In the genomic region with DNA sequence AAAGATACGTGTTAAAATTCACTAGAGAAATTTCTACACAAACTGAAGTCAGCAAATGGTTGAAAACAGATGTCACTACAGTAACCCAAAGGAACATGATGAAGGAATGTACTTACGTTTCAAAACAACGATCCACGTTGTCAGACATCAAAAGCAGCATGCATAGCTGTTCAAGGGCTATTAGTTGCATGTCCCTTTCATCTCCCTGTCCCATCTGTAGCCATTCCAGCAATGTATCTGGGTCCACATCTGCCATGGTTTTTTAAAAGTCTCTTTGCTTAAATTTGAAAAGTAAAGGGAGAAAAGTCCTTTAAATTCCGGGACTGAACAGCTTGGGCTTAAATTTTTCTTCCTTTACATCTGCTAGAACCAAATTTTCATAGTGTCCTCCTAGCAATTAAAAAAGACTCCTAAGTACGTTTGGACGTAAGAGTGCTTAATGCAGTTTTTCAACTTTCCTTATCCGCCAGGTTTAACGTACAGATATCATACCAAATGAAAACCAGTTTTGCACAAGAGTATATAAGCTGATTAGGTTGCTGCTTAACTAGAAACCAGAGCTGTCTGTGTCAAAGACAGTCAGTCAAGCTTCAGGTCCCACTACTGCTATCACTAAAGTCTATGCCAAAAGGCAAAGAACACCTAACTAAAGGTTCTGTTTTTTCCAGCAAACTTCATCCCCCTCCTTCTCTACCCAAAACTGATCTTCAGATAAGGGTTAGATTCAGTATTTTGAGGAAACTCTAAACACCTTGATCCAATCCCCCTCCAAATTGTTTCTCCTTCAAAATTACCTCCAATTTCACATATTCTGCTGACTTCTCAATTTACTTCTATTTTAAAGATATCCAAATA, we compare ENCODE assay signal across 8 cellular contexts. TPM values are rescaled to one million over a fixed set of nuclear protein-coding genes. Genes with fewer than 3 reads are reported as not detected.
A peak's percentile ranks its signal among the peaks of the same experiment; 100 is the strongest.
DNase-seq lines count a peak whose midpoint lies in the region; TF ChIP-seq lines count a peak whose summit lies in the region.

No MANE protein-coding gene starts in this region.

- H3K27me3 ChIP-seq in BE2C, result no peaks in the 10 kb centered on the region
- no peaks in the 10 kb centered on the region for H3K27me3 ChIP-seq in H9 (ENCODE audit: insufficient read depth, low read length)
- H3K27me3 ChIP-seq in neural cell (ENCODE audit: insufficient read depth, low read depth, low read length), result no peaks in the 10 kb centered on the region

- H4K5ac ChIP-seq in H9 (ENCODE audit: insufficient read length, low read depth, low read length), result no peak overlapping the region

- H3K9me3 ChIP-seq in BE2C (no peaks in the 10 kb centered on the region), H9 (ENCODE audit: control insufficient read depth, low read depth, low read length) (no peaks in the 10 kb centered on the region), SK-N-MC (ENCODE audit: low read depth, low read length) (no peaks in the 10 kb centered on the region), neural cell (ENCODE audit: low read length) (no peaks in the 10 kb centered on the region)

- H3K23me2 ChIP-seq in H9 (ENCODE audit: insufficient read length, low read depth, low read length, poor library complexity, severe bottlenecking), result peaks cover 13% of the 10 kb centered on the region

- H3K36me3 ChIP-seq in BE2C (peaks cover 27% of the 10 kb centered on the region), SK-N-MC (ENCODE audit: insufficient read depth, low read length) (peaks cover 30% of the 10 kb centered on the region), neural cell (ENCODE audit: insufficient read depth, low read length) (no peaks in the 10 kb centered on the region)

- peaks cover 18 to 35% (median 31%) of the 10 kb centered on the region in 3 experiments; a peak in 6 of 7 replicates for H3K36me3 Mint-ChIP-seq in H9 (ENCODE audit: insufficient read depth in 1 of 3, low read depth in 3 of 3)

- H3K4ac ChIP-seq in H9 (ENCODE audit: low read depth, low read length), result no peak overlapping the region

- H4K20me1 ChIP-seq in H9 (ENCODE audit: control insufficient read depth, insufficient read depth, insufficient read length) (no peaks in the 10 kb centered on the region), neural cell (ENCODE audit: insufficient read depth) (no peaks in the 10 kb centered on the region)

- H3K9ac ChIP-seq in H9 (ENCODE audit: extremely low read depth, insufficient read length, low read length) (peak overlapping the region; percentile 61), SK-N-MC (ENCODE audit: insufficient read length) (peak overlapping the region; percentile 97), neural cell (ENCODE audit: low read length) (peak overlapping the region; percentile 97)

- no peak overlapping the region for H2BK15ac ChIP-seq in H9 (ENCODE audit: low read depth, low read length)

- H3K27ac ChIP-seq in H9 (ENCODE audit: insufficient read length, low read depth, low read length), result no peak overlapping the region
- peak overlapping the region; percentile 39 for H3K27ac ChIP-seq in SK-N-MC
- H3K27ac ChIP-seq in neural cell (ENCODE audit: low read length), result peak overlapping the region; percentile 94

- no peaks in the 10 kb centered on the region for H3K9me2 ChIP-seq in neural cell (ENCODE audit: insufficient read depth, low read length)

- H3K23ac ChIP-seq in H9 (ENCODE audit: insufficient read length, low read depth, low read length), result no peak overlapping the region

- in situ Hi-C loops in GM13976 (cut with MboI; ENCODE audit: low sequenced_read_pairs, unreplicated experiment), result no loop called here

- peak overlapping the region; percentile 88 for H3K4me2 ChIP-seq in H9 (ENCODE audit: insufficient read depth, insufficient read length, low read length)
- H3K4me2 ChIP-seq in neural cell (ENCODE audit: low read length), result peak overlapping the region; percentile 89

- H3F3A ChIP-seq in neural cell (ENCODE audit: insufficient read depth, low read length, poor library complexity, severe bottlenecking), result no peaks in the 10 kb centered on the region

- no peak overlapping the region for H3K18ac ChIP-seq in H9 (ENCODE audit: insufficient read length, low read depth, low read length)

- no peak overlapping the region for H2BK5ac ChIP-seq in H9 (ENCODE audit: insufficient read length, low read length)

- H2AFZ ChIP-seq in H9 (ENCODE audit: low read length) (no peak overlapping the region), neural cell (ENCODE audit: low read depth, low read length) (no peak overlapping the region)

- H3K27ac Mint-ChIP-seq in H9, result no peak overlapping the region; a peak in 1 of 7 replicates

- no peak overlapping the region for H2AK5ac ChIP-seq in H9 (ENCODE audit: insufficient read length, low read length)

- no peak for TF ChIP-seq RAD21 in neural cell (conservative IDR thresholded peaks at IDR 0.05)

- WGBS in H9 (ENCODE audit: extremely low coverage, insufficient read length, low lambda C conversion rate), result no CpG with 5 or more reads among the region's 9 CpGs

- DNase-seq in BE2C (no peak), H9 (no peak), SK-N-MC (ENCODE audit: low read depth, low spot score) (no peak), epithelial cell of esophagus (ENCODE audit: low read depth) (peak; percentile 51), SKM-1 (lab: John Stamatoyannopoulos, UW; ENCODE audit: unreplicated experiment) (no peak), NCI-H2196 treated with DMSO at 0.1 percent for 48 hours (lab: John Stamatoyannopoulos, UW; ENCODE audit: unreplicated experiment) (no peak), GM13976 (ENCODE audit: low spot score) (no peak)

- H3K4me3 ChIP-seq in BE2C (ENCODE audit: low read depth, low read length) (peak overlapping the region; percentile 82), SK-N-MC (peak overlapping the region; percentile 97), epithelial cell of esophagus (ENCODE audit: low read length) (peak overlapping the region; percentile 59), neural cell (ENCODE audit: low read length) (peak overlapping the region; percentile 96)

- H3K9me3 Mint-ChIP-seq in H9, result peaks cover 0 to 3% of the 10 kb centered on the region in 2 experiments; a peak in 2 of 5 replicates

- no peak overlapping the region for H4K91ac ChIP-seq in H9 (ENCODE audit: insufficient read length, low read depth, low read length)

- no peak overlapping the region for H4K8ac ChIP-seq in H9 (replicated peaks; ENCODE audit: insufficient read length, low read depth, low read length)

- no peak for TF ChIP-seq CTCF in BE2C (IDR thresholded peaks at IDR 0.05; ENCODE audit: low read depth, low read length)
- TF ChIP-seq CTCF in H9 (conservative IDR thresholded peaks at IDR 0.05), result no peak
- TF ChIP-seq CTCF in epithelial cell of esophagus (IDR thresholded peaks at IDR 0.05; ENCODE audit: insufficient read depth, low read depth, low read length, missing control alignments), result no peak
- TF ChIP-seq CTCF in neural cell (IDR thresholded peaks at IDR 0.05; ENCODE audit: poor library complexity, severe bottlenecking), result no peak
- no peak for TF ChIP-seq CTCF in GM13976 (IDR thresholded peaks at IDR 0.05; ENCODE audit: borderline replicate concordance, control extremely low read depth, extremely low read depth, insufficient read depth, missing control alignments)

- no peak overlapping the region for H2BK12ac ChIP-seq in H9 (ENCODE audit: insufficient read length, low read depth, low read length)

- H2BK20ac ChIP-seq in H9 (ENCODE audit: low read depth, low read length, poor library complexity, severe bottlenecking), result no peak overlapping the region

- peak overlapping the region; percentile 88 to 91 for H3K4me3 Mint-ChIP-seq in H9

- H3K27me3 Mint-ChIP-seq in H9 (ENCODE audit: low read depth), result no peaks in the 10 kb centered on the region

- peaks cover 24 to 28% of the 10 kb centered on the region in 2 experiments for H3K4me1 Mint-ChIP-seq in H9

- H2BK120ac ChIP-seq in H9 (ENCODE audit: low read depth, low read length, poor library complexity, severe bottlenecking), result no peak overlapping the region

- H3K56ac ChIP-seq in H9 (ENCODE audit: insufficient read length, low read depth, low read length), result no peak overlapping the region

- no peaks in the 10 kb centered on the region for H3K79me1 ChIP-seq in H9 (ENCODE audit: insufficient read depth, low read depth, low read length, poor library complexity, severe bottlenecking)

- no peak overlapping the region for H3K14ac ChIP-seq in H9 (ENCODE audit: insufficient read depth, low read length)

- no peaks in the 10 kb centered on the region for H3K4me1 ChIP-seq in BE2C
- no peaks in the 10 kb centered on the region for H3K4me1 ChIP-seq in H9 (ENCODE audit: insufficient read depth, low read length)

- TF ChIP-seq EP300 in neural cell (conservative IDR thresholded peaks at IDR 0.05; ENCODE audit: poor library complexity, severe bottlenecking), result no peak

- H3K79me2 ChIP-seq in H9 (ENCODE audit: insufficient read depth, low read length) (peaks cover 7% of the 10 kb centered on the region), neural cell (replicated peaks; ENCODE audit: insufficient read depth, low read length) (peaks cover 46% of the 10 kb centered on the region)

- H3T11ph ChIP-seq in H9 (ENCODE audit: low read length), result no peak overlapping the region

TF ChIP-seq in neural cell, 6 proteins besides CTCF, POLR2A, EP300 and RAD21:
- TF ChIP-seq SMC3 (conservative IDR thresholded peaks at IDR 0.05; ENCODE audit: poor library complexity) (no peak), TAF1 (IDR thresholded peaks at IDR 0.05; ENCODE audit: low read depth) (no peak), POLR2AphosphoS5 (IDR thresholded peaks at IDR 0.05) (no peak), EZH2 (IDR thresholded peaks at IDR 0.05; ENCODE audit: borderline replicate concordance, insufficient read depth, low read length, poor library complexity, severe bottlenecking) (no peak)

RNA-seq across cellular contexts. Expression of gene HECTD1, which starts 1.7 kb away (rescaled TPM):
- 52.8 TPM for polyA plus RNA-seq in BE2C (2012; ENCODE audit: insufficient read depth, insufficient read length, low read depth)
- 121 and 135 TPM in 2 replicates for total RNA-seq in H9 (2021)
- 144 and 173 TPM in 2 replicates for polyA plus RNA-seq in neural cell
- 373 and 376 TPM in 2 replicates for polyA minus RNA-seq in neural cell
